8 cellular contexts compared by ENCODE assay signal in genomic region chr5:75668348-75668895, GRCh38. TPM values are rescaled to one million over a fixed set of nuclear protein-coding genes. Genes with fewer than 3 reads are reported as not detected.
DNase-seq lines count a peak whose midpoint lies in the region; ATAC-seq and TF ChIP-seq lines count a peak whose summit lies in the region.

No MANE protein-coding gene starts in this region.

- H3K4me3 ChIP-seq in BLaER1 treated with 17β-estradiol and CSF1 and Interleukin-3, amounts not matched to agents 10 nM and 100 nM: no peak overlapping the region
- H3K4me3 ChIP-seq in OCI-LY3 (ENCODE audit: low read length) (peak overlapping the region; percentile 75), hepatocyte (no peak overlapping the region), suprapubic skin (no peak overlapping the region), thyroid gland (replicated peaks in 1 of 3) (no peak overlapping the region)

- no peaks in the 10 kb centered on the region for H4K20me1 ChIP-seq in BLaER1 treated with 17β-estradiol and CSF1 and Interleukin-3, amounts not matched to agents 10 nM and 100 nM
- H4K20me1 ChIP-seq in OCI-LY3 (ENCODE audit: insufficient read depth, low read length) (no peaks in the 10 kb centered on the region), hepatocyte (ENCODE audit: insufficient read depth, poor library complexity, severe bottlenecking) (no peaks in the 10 kb centered on the region)

- H3K4me1 ChIP-seq in BLaER1 treated with 17β-estradiol and CSF1 and Interleukin-3, amounts not matched to agents 10 nM and 100 nM: peaks cover 11 to 17% (median 13%) of the 10 kb centered on the region in 10 experiments; a peak in 18 of 20 replicates
- peaks cover 45% of the 10 kb centered on the region for H3K4me1 ChIP-seq in OCI-LY3 (ENCODE audit: low read length)
- peaks cover 13% of the 10 kb centered on the region for H3K4me1 ChIP-seq in hepatocyte (ENCODE audit: insufficient read depth)
- peaks cover 7% of the 10 kb centered on the region for H3K4me1 ChIP-seq in suprapubic skin
- H3K4me1 ChIP-seq in thyroid gland: peaks cover 21 to 34% of the 10 kb centered on the region in 2 donors

- H3K27me3 ChIP-seq in BLaER1 treated with 17β-estradiol and CSF1 and Interleukin-3, amounts not matched to agents 10 nM and 100 nM: no peaks in the 10 kb centered on the region
- H3K27me3 ChIP-seq in OCI-LY3 (ENCODE audit: low read depth, low read length) (no peaks in the 10 kb centered on the region), hepatocyte (no peaks in the 10 kb centered on the region), suprapubic skin (no peaks in the 10 kb centered on the region), thyroid gland (no peaks in the 10 kb centered on the region)

- intact Hi-C loops in MCF 10A (cut with micrococcal nuclease) (no loop called here), thyroid gland (cut with DNase I) (no loop called here)

- H2AFZ ChIP-seq in OCI-LY3 (ENCODE audit: low read depth, low read length) (no peak overlapping the region), hepatocyte (no peak overlapping the region)

- no peak for TF ChIP-seq EP300 in suprapubic skin (IDR thresholded peaks at IDR 0.05)

- H3K4me1 Mint-ChIP-seq in MCF 10A (ENCODE audit: insufficient read depth, unreplicated experiment): peaks cover 25% of the 10 kb centered on the region

- no peaks in the 10 kb centered on the region for H3K79me2 ChIP-seq in OCI-LY3 (ENCODE audit: low read length)
- H3K79me2 ChIP-seq in hepatocyte: no peaks in the 10 kb centered on the region

- H3K36me3 Mint-ChIP-seq in MCF 10A (ENCODE audit: insufficient read depth, unreplicated experiment): peaks cover 11% of the 10 kb centered on the region

- H3K9ac ChIP-seq in BLaER1 treated with 17β-estradiol and CSF1 and Interleukin-3, amounts not matched to agents 10 nM and 100 nM: no peak overlapping the region
- peak overlapping the region; percentile 40 for H3K9ac ChIP-seq in OCI-LY3 (ENCODE audit: low read length)

- WGBS in hepatocyte (ENCODE audit: low lambda C conversion rate, missing lambda C conversion rate): 69% methylated on average over 3 of the region's 3 CpGs
- WGBS in suprapubic skin: 86% methylated on average over 3 of the region's 3 CpGs
- WGBS in thyroid gland, 2 donors: 85 to 91% methylated on average over 3 of the region's 3 CpGs

- no peak overlapping the region for H3K27ac Mint-ChIP-seq in MCF 10A (ENCODE audit: low read depth, unreplicated experiment)

- no peaks in the 10 kb centered on the region for H3K27me3 Mint-ChIP-seq in MCF 10A (ENCODE audit: insufficient read depth, unreplicated experiment)

- H3K9me3 ChIP-seq in BLaER1 treated with 17β-estradiol and CSF1 and Interleukin-3, amounts not matched to agents 10 nM and 100 nM (replicated peaks in 1 of 11): no peaks in the 10 kb centered on the region
- H3K9me3 ChIP-seq in OCI-LY3 (ENCODE audit: insufficient read depth, low read length) (no peaks in the 10 kb centered on the region), hepatocyte (ENCODE audit: low read depth) (no peaks in the 10 kb centered on the region), suprapubic skin (no peaks in the 10 kb centered on the region), thyroid gland (no peaks in the 10 kb centered on the region)

- H3K4me3 Mint-ChIP-seq in MCF 10A (ENCODE audit: unreplicated experiment): no peak overlapping the region

- peaks cover 9 to 21% (median 13%) of the 10 kb centered on the region in 11 experiments; a peak in 21 of 22 replicates for H3K36me3 ChIP-seq in BLaER1 treated with 17β-estradiol and CSF1 and Interleukin-3, amounts not matched to agents 10 nM and 100 nM
- H3K36me3 ChIP-seq in OCI-LY3 (replicated peaks; ENCODE audit: low read depth, low read length) (peaks cover 3% of the 10 kb centered on the region), hepatocyte (replicated peaks; ENCODE audit: insufficient read depth, low read depth) (no peaks in the 10 kb centered on the region), suprapubic skin (peaks cover 13% of the 10 kb centered on the region), thyroid gland (no peaks in the 10 kb centered on the region)

- no peak for TF ChIP-seq POLR2A in suprapubic skin (IDR thresholded peaks at IDR 0.05)
- TF ChIP-seq POLR2A in thyroid gland (IDR thresholded peaks at IDR 0.05): no peak

- H3K4me2 ChIP-seq in BLaER1 treated with 17β-estradiol and CSF1 and Interleukin-3, amounts not matched to agents 10 nM and 100 nM: peak overlapping the region in 6 of 11 experiments; percentile 28 to 70 (median 46); a peak in 7 of 22 replicates
- peak overlapping the region; percentile 94 for H3K4me2 ChIP-seq in OCI-LY3 (ENCODE audit: low read length)
- peak overlapping the region; percentile 70 for H3K4me2 ChIP-seq in hepatocyte

- DNase-seq in hepatocyte (ENCODE audit: low spot score) (no peak), suprapubic skin (ENCODE audit: low spot score in 2 of 2) (no peak), MCF 10A (ENCODE audit: unreplicated experiment) (no peak), NCI-H82 (lab: John Stamatoyannopoulos, UW) (no peak), thyroid gland (no peak)

- H3K9me3 Mint-ChIP-seq in MCF 10A (ENCODE audit: unreplicated experiment): no peaks in the 10 kb centered on the region

- CTCF ChIA-PET in MCF 10A (lab: Yijun Ruan, JAX): interaction anchor here (0.7 kb wide), 1 partner anchor 111 kb away, joined by 4 read pairs; no protein-coding TSS in a partner anchor

- ATAC-seq in GM19397 (IDR thresholded peaks at IDR 0.05; ENCODE audit: unreplicated experiment): peak; percentile 3

- BruUV-seq in MCF 10A (replicated peaks; lab: Mats Ljungman, UMichigan): no TSS peak

- no peak overlapping the region for H3K27ac ChIP-seq in BLaER1 treated with 17β-estradiol and CSF1 and Interleukin-3, amounts not matched to agents 10 nM and 100 nM
- H3K27ac ChIP-seq in OCI-LY3 (ENCODE audit: low read length) (peak overlapping the region; percentile 90), hepatocyte (peak overlapping the region; percentile 75), suprapubic skin (no peak overlapping the region), thyroid gland (peak overlapping the region in 1 of 3 donors; percentile 8)

- TF ChIP-seq CTCF in OCI-LY3 (IDR thresholded peaks at IDR 0.05; ENCODE audit: low read depth, low read length): no peak
- no peak for TF ChIP-seq CTCF in hepatocyte (IDR thresholded peaks at IDR 0.05; ENCODE audit: poor library complexity)
- TF ChIP-seq CTCF in suprapubic skin (IDR thresholded peaks at IDR 0.05): no peak
- no peak for TF ChIP-seq CTCF in MCF 10A (IDR thresholded peaks at IDR 0.05; ENCODE audit: unreplicated experiment)
- no peak for TF ChIP-seq CTCF in thyroid gland (IDR thresholded peaks at IDR 0.05)

- no peaks in the 10 kb centered on the region for H3K9me2 ChIP-seq in hepatocyte (replicated peaks; ENCODE audit: insufficient read depth)

- POLR2A ChIA-PET in MCF 10A (lab: Yijun Ruan, JAX): interaction anchor here (1.6 kb wide), 1 partner anchor 12 kb away, joined by 5 read pairs; no protein-coding TSS in a partner anchor

RNA-seq across cellular contexts. Expression of gene POC5, which starts 48.8 kb away (rescaled TPM):
- 19.2 and 19.5 TPM in 2 replicates for total RNA-seq in hepatocyte
- polyA plus RNA-seq in hepatocyte: 4.6 and 5.2 TPM in 2 replicates
- 10 to 100 TPM; 10.9 to 21.6 (median 11.4) TPM for total RNA-seq in suprapubic skin
- total RNA-seq in MCF 10A (2022): 14.3 and 17.4 TPM in 2 replicates
- 10 to 100 TPM in 3 of 4 donors, 1 to 10 TPM in 1; 9.5 to 24.3 (median 14.4) TPM for total RNA-seq in thyroid gland

RNA-seq across cellular contexts. Expression of gene ANKDD1B, which starts 57.2 kb away (rescaled TPM):
- total RNA-seq in hepatocyte (1.4 and 4.7 TPM in 2 replicates), suprapubic skin (1 to 10 TPM in 3 of 4 donors, under 1 TPM in 1; 0.45 to 2.2 (median 1.8) TPM), MCF 10A (2022) (0.68 and 1.2 TPM in 2 replicates), thyroid gland (1 to 10 TPM in 2 of 4 donors, not detected in 2; 1.1 to 1.7 TPM)
- polyA plus RNA-seq in hepatocyte: 0.71 and 2.3 TPM in 2 replicates

Comparison
In these comparisons a context has a peak if more than half of its experiments do, and no peak if none do; other contexts are left out.
1. H3K27ac ChIP-seq: peak in OCI-LY3 (single experiment) and hepatocyte (single experiment); none in BLaER1 treated with 17β-estradiol and CSF1 and Interleukin-3, amounts not matched to agents 10 nM and 100 nM (0 of 11) and suprapubic skin (single experiment).
2. Peak in every context shown above with its lines, with median percentiles within 50 percentile points of each other: H3K4me2 ChIP-seq.